9 cellular contexts compared by ENCODE assay signal in the genomic region with DNA sequence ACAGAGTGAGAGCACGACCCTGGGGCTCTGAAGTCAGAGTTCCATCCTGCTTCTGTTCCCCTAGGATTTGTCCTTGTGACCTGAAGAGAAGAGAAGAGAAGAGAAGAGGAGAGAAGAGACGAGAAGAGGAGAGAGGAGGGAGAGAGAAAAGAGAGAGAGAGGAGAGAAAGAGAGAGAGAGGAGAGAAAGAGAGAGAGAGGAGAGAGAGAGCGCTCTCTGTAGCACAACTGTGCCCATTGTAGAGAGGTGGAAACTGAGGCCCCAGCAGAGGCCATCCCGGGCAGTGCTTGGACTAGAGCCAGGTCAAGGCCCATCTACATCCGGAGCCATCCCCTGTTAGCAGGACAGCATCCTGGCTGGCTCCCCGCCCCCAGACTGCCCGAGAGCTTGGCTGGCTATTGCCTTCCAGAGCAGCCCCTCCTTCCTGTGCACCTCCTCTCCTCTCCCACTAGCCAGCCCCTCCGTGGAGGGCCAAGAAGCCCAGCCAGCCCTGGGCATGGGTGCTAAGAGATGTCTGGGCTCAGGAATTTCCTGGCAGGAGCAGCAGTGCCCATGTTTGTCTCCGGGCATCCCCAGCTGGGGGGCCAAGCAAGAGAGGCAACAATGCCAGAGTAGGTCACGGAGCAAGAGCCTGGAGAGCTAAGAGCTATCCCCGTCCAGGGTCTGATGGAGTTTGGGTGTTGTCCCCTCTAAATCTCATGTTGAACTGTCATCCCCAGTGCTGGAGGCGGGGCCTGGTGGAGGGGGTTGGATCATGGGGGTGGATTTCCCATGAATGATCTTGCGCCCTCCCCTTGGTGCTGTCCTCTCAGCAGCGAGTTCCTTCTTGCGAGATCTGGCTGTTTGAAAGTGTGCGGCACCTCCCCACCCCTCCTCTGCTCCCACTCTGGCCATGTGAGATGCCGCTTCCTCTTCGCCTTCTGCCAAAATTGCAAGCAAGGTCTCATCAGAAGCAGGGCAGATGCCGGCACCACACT. TPM values are rescaled to one million over a fixed set of nuclear protein-coding genes. Genes with fewer than 3 reads are reported as not detected.
DNase-seq lines count a peak whose midpoint lies in the region; ATAC-seq, FAIRE-seq and TF ChIP-seq lines count a peak whose summit lies in the region.
"Had no signal": no experiment of that assay in that cellular context is flagged by ENCODE, and none has a peak within 500 bp of the region (broad histone marks: within the 10 kb centered on the region; RNA-seq: fewer than 3 reads in every experiment).

No MANE protein-coding gene starts in this region.

- peaks cover 15 to 35% of the 10 kb centered on the region in 2 donors for H3K27me3 Mint-ChIP-seq in stimulated activated naive B cell treated with anti-CD40 and anti-IgM and Interleukin-4, amounts not matched to agents 10 μg/mL and 1 μg/mL and 100 μg/mL, for 72 hours

- no peak overlapping the region for H3K27ac ChIP-seq in dorsolateral prefrontal cortex
- H3K27ac ChIP-seq in tibial artery: no peak overlapping the region
- H3K27ac ChIP-seq: cardiac muscle cell had no signal

- FAIRE-seq in bronchial epithelial cell (lab: Jason Lieb, UNC): peak; percentile 68

- peak overlapping the region; percentile 85 for H3K27ac Mint-ChIP-seq in stimulated activated naive B cell treated with anti-CD40 and anti-IgM and Interleukin-4, amounts not matched to agents 10 μg/mL and 1 μg/mL and 100 μg/mL, for 72 hours

- H3K4me3 ChIP-seq in bronchial epithelial cell (ENCODE audit: low read depth, low read length) (no peak overlapping the region), dorsolateral prefrontal cortex (no peak overlapping the region), tibial artery (no peak overlapping the region)
- H3K4me3 ChIP-seq: cardiac muscle cell had no signal

- peak; percentile 81 for TF ChIP-seq POLR2A in GM15510 (IDR thresholded peaks at IDR 0.05; ENCODE audit: borderline replicate concordance, extremely low read depth, insufficient read length)

- ATAC-seq in GM21529 (IDR thresholded peaks at IDR 0.05; ENCODE audit: unreplicated experiment): peak; percentile 70
- ATAC-seq in stimulated activated naive B cell treated with anti-CD40 and anti-IgM and Interleukin-4, amounts not matched to agents 10 μg/mL and 1 μg/mL and 100 μg/mL, for 72 hours (replicated peaks): peak; percentile 86 to 89

- H3K9me3 ChIP-seq in tibial artery: no peaks in the 10 kb centered on the region

- H3K9me3 Mint-ChIP-seq in stimulated activated naive B cell treated with anti-CD40 and anti-IgM and Interleukin-4, amounts not matched to agents 10 μg/mL and 1 μg/mL and 100 μg/mL, for 72 hours: no peaks in the 10 kb centered on the region

- H3K36me3 Mint-ChIP-seq in stimulated activated naive B cell treated with anti-CD40 and anti-IgM and Interleukin-4, amounts not matched to agents 10 μg/mL and 1 μg/mL and 100 μg/mL, for 72 hours: no peaks in the 10 kb centered on the region

- intact Hi-C loops in dorsolateral prefrontal cortex (cut with DNase I): no loop called here
- intact Hi-C loops in tibial artery (cut with DNase I; ENCODE audit: low total_unique reads): no loop called here

- no peak for TF ChIP-seq CTCF in bronchial epithelial cell (IDR thresholded peaks at IDR 0.05; ENCODE audit: insufficient read depth, low read length, severe bottlenecking)
- TF ChIP-seq CTCF in dorsolateral prefrontal cortex (IDR thresholded peaks at IDR 0.05 in 54 of 56, conservative IDR thresholded peaks at IDR 0.05 in 2 of 56; ENCODE audit: low read depth in 1 of 56, partially characterized antibody in 56 of 56): no peak
- no peak for TF ChIP-seq CTCF in tibial artery (IDR thresholded peaks at IDR 0.05)

- in situ Hi-C loops in KBM-7 (cut with MboI; ENCODE audit: low pct_unique_long_range_greater_than_20kb, low sequenced_read_pairs): no loop called here

- peak overlapping the region; percentile 3 to 49 for H3K4me3 Mint-ChIP-seq in stimulated activated naive B cell treated with anti-CD40 and anti-IgM and Interleukin-4, amounts not matched to agents 10 μg/mL and 1 μg/mL and 100 μg/mL, for 72 hours

- H3K27me3 ChIP-seq in bronchial epithelial cell (ENCODE audit: control insufficient read depth, insufficient read depth, low read length) (no peaks in the 10 kb centered on the region), dorsolateral prefrontal cortex (no peaks in the 10 kb centered on the region), tibial artery (peaks cover 0 to 15% of the 10 kb centered on the region in 2 donors)
- H3K27me3 ChIP-seq: cardiac muscle cell had no signal

- H3K4me1 ChIP-seq in tibial artery: peaks cover 0 to 4% (median 0%) of the 10 kb centered on the region in 4 donors

- DNase-seq in KBM-7 (peak; percentile 68), bronchial epithelial cell (ENCODE audit: low read depth) (no peak), RPMI8226 (no peak), dorsolateral prefrontal cortex (no peak), tibial artery (no peak)
- peak; percentile 50 for DNase-seq in stimulated activated naive B cell treated with anti-CD40 and anti-IgM and Interleukin-4, amounts not matched to agents 10 μg/mL and 1 μg/mL and 100 μg/mL, for 72 hours

- peaks cover 12 to 18% of the 10 kb centered on the region in 2 donors for H3K4me1 Mint-ChIP-seq in stimulated activated naive B cell treated with anti-CD40 and anti-IgM and Interleukin-4, amounts not matched to agents 10 μg/mL and 1 μg/mL and 100 μg/mL, for 72 hours

- H3K36me3 ChIP-seq in bronchial epithelial cell (ENCODE audit: control insufficient read depth, insufficient read depth, low read length) (no peaks in the 10 kb centered on the region), tibial artery (no peaks in the 10 kb centered on the region)
- H3K36me3 ChIP-seq: cardiac muscle cell had no signal

RNA-seq across cellular contexts. Expression of a gene that starts 18.2 kb away (rescaled TPM):
- total RNA-seq in bronchial epithelial cell (not detected in 2 replicates), dorsolateral prefrontal cortex (1 to 10 TPM in 74 of 120 experiments, under 1 TPM in 46; 0.14 to 6.3 (median 1.2) TPM)
- total RNA-seq: cardiac muscle cell had no signal

RNA-seq across cellular contexts. Expression of a gene that starts 52.7 kb away (rescaled TPM):
- total RNA-seq in bronchial epithelial cell (not detected in 2 replicates), dorsolateral prefrontal cortex (under 1 TPM in 6 of 120 experiments, not detected in 114; 0.37 to 0.81 (median 0.63) TPM)
- total RNA-seq: cardiac muscle cell had no signal

Comparison
In these comparisons a context has a peak if more than half of its experiments do, and no peak if none do; other contexts are left out.
1. DNase-seq: peak in KBM-7 (single experiment) and stimulated activated naive B cell treated with anti-CD40 and anti-IgM and Interleukin-4, amounts not matched to agents 10 μg/mL and 1 μg/mL and 100 μg/mL, for 72 hours (single experiment); none in bronchial epithelial cell (single experiment), RPMI8226 (single experiment), dorsolateral prefrontal cortex (0 of 10) and tibial artery (0 of 2).